In the genomic region with DNA sequence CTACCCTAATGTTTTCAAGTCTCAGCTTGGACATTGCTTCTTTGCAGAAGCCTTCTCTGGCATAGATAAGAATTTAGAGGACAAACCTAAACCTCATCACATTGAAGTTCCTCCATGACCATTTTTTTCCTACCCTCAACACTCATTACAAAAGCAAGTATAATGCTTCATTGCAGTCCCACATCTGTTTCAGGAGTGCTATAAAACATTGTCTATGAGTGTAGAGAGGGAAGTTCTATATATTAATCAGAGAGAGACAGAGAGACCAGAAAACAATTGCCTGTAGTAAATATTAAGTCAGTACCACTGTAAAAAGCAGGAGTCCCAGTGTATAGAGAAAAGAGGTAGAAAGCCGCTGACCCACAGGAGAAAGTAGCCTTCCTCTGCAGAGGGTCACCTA, we compare ENCODE assay signal across 27 cellular contexts.
"Had no signal": no experiment of that assay in that cellular context is flagged by ENCODE, and none has a peak within 500 bp of the region (broad histone marks: within the 10 kb centered on the region; RNA-seq: fewer than 3 reads in every experiment).

No MANE protein-coding gene starts in this region.

- DNase-seq: cortex of kidney; effector CD8-positive, alpha-beta T cell; effector memory CD8-positive, alpha-beta T cell; endodermal cell; erythroblast; esophagus squamous epithelium; foreskin fibroblast; foreskin melanocyte; gastrocnemius medialis; glutamatergic neuron; head of caudate nucleus; heart right ventricle; hippocampal formation; left cardiac atrium; left lung; left ventricle myocardium superior; lower lobe of right lung; mesenchymal stem cell; mucosa of descending colon had no signal

- FAIRE-seq: colon, endometrium, islet of Langerhans, keratinocyte had no signal

- H3K4me3 Mint-ChIP-seq: dendritic cell treated with granulocyte-macrophage colony-stimulating factor and Interleukin-4, amounts not matched to agents 40 ng/mL and 50 ng/mL, for 4 days; effector memory CD8-positive, alpha-beta T cell; endodermal cell; mesothelial cell of epicardium had no signal

- H3K27ac ChIP-seq: epithelial cell of prostate, esophagus squamous epithelium, gastrocnemius medialis, heart right ventricle, left lung, lower lobe of right lung had no signal

- H3K27me3 Mint-ChIP-seq: dendritic cell treated with granulocyte-macrophage colony-stimulating factor and Interleukin-4, amounts not matched to agents 40 ng/mL and 50 ng/mL, for 4 days; effector memory CD8-positive, alpha-beta T cell had no signal

- H3K36me3 ChIP-seq: esophagus squamous epithelium, gastrocnemius medialis, heart right ventricle, left lung, lower lobe of right lung had no signal

- H3K4me1 ChIP-seq: left lung, lower lobe of right lung had no signal

- H3K4me1 Mint-ChIP-seq: endodermal cell had no signal

- ATAC-seq: effector memory CD8-positive, alpha-beta T cell; esophagus mucosa; gastrocnemius medialis; heart right ventricle; left cardiac atrium; left lung; left ventricle myocardium superior; lower lobe of right lung; mucosa of descending colon had no signal

- H3K27me3 ChIP-seq: esophagus squamous epithelium, gastrocnemius medialis, heart right ventricle, left lung had no signal

- H3K27ac Mint-ChIP-seq: dendritic cell treated with granulocyte-macrophage colony-stimulating factor and Interleukin-4, amounts not matched to agents 40 ng/mL and 50 ng/mL, for 4 days; effector memory CD8-positive, alpha-beta T cell; endodermal cell; mesothelial cell of epicardium had no signal

- H3K4me3 ChIP-seq: esophagus squamous epithelium, gastrocnemius medialis, heart right ventricle, left lung, lower lobe of right lung, mucosa of descending colon had no signal

- H3K9me3 Mint-ChIP-seq: dendritic cell treated with granulocyte-macrophage colony-stimulating factor and Interleukin-4, amounts not matched to agents 40 ng/mL and 50 ng/mL, for 4 days; effector memory CD8-positive, alpha-beta T cell; endodermal cell; mesothelial cell of epicardium had no signal

- H3K36me3 Mint-ChIP-seq: mesothelial cell of epicardium had no signal

- H3K9me3 ChIP-seq: esophagus squamous epithelium, gastrocnemius medialis, heart right ventricle, left lung, lower lobe of right lung, mucosa of descending colon had no signal
